In the genomic region with DNA sequence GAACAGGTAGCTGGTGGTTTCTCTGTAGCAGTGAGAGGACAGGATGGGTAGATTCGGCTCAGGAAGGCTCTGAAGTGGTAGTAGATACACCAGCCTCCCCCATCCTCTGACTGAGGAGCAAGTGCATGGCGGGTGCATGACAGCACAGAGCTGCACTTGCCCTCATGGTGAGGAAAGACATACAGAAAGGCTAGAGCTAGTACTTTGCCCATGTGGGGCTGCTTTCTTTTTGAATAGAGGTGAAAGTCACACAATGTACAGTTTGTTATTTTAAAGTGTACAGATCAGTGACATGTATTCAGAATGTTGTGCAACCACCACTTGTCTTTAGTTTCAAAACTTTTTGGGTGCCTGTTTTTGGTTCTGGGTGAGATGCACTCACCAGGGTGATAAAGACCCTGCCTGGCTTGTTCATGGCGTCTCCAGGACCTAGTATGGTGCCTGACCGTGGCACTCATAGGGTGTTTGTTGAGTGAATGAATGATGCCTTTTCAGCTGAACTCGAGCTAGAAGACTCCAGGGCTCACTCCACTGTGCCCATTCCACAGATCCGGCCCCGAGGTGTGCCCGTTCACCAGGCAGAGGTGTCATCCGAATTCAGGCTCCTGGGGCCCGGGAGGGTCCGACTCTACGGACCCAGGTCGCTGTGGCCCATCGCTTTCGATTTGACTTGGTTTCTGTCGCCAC, we compare ENCODE assay signal across 8 cellular contexts. TPM values are rescaled to one million over a fixed set of nuclear protein-coding genes. Genes with fewer than 3 reads are reported as not detected.
A peak's percentile ranks its signal among the peaks of the same experiment; 100 is the strongest.
DNase-seq lines count a peak whose midpoint lies in the region; ATAC-seq and TF ChIP-seq lines count a peak whose summit lies in the region.

No MANE protein-coding gene starts in this region.

- TF ChIP-seq POLR2A in vagina (IDR thresholded peaks at IDR 0.05) = no peak

- peaks cover 66% of the 10 kb centered on the region for H3K4me1 Mint-ChIP-seq in activated naive CD8-positive, alpha-beta T cell (ENCODE audit: low read depth)

- ATAC-seq in HG02678 (IDR thresholded peaks at IDR 0.05; ENCODE audit: unreplicated experiment) = peak; percentile 14
- ATAC-seq in lower lobe of right lung = peak in 1 of 2 donors; percentile 2
- ATAC-seq in HG03442 (IDR thresholded peaks at IDR 0.05; ENCODE audit: unreplicated experiment) = no peak

- H3K9me3 ChIP-seq in lower lobe of right lung (no peaks in the 10 kb centered on the region), vagina (no peaks in the 10 kb centered on the region)

- H3K36me3 ChIP-seq in lower lobe of right lung (peaks cover 24% of the 10 kb centered on the region), vagina (no peaks in the 10 kb centered on the region)

- H3K4me1 ChIP-seq in lower lobe of right lung = peaks cover 83% of the 10 kb centered on the region
- peaks cover 62% of the 10 kb centered on the region for H3K4me1 ChIP-seq in vagina

- no peaks in the 10 kb centered on the region for H3K9me3 Mint-ChIP-seq in activated naive CD8-positive, alpha-beta T cell (ENCODE audit: low read depth)

- H3K27me3 Mint-ChIP-seq in activated naive CD8-positive, alpha-beta T cell = no peaks in the 10 kb centered on the region

- peak overlapping the region; percentile 93 for H3K27ac Mint-ChIP-seq in activated naive CD8-positive, alpha-beta T cell

- H3K4me3 ChIP-seq in lower lobe of right lung (peak overlapping the region; percentile 77), vagina (peak overlapping the region; percentile 54 to 78)

- H3K27ac ChIP-seq in lower lobe of right lung = peak overlapping the region; percentile 95
- peak overlapping the region; percentile 95 for H3K27ac ChIP-seq in vagina

- DNase-seq in ELR (ENCODE audit: low read depth) (peak; percentile 20), lower lobe of right lung (no peak), vagina (ENCODE audit: extremely low spot score in 2 of 2) (no peak), kidney glomerular epithelial cell (lab: John Stamatoyannopoulos, UW) (no peak), NCI-H2029 (lab: John Stamatoyannopoulos, UW) (no peak)

- H3K27me3 ChIP-seq in lower lobe of right lung (ENCODE audit: low read depth) (no peaks in the 10 kb centered on the region), vagina (no peaks in the 10 kb centered on the region)

- no peak for TF ChIP-seq CTCF in lower lobe of right lung (IDR thresholded peaks at IDR 0.05)
- TF ChIP-seq CTCF in vagina (IDR thresholded peaks at IDR 0.05) = no peak

- peaks cover 7% of the 10 kb centered on the region for H3K36me3 Mint-ChIP-seq in activated naive CD8-positive, alpha-beta T cell

- peak overlapping the region; percentile 86 for H3K4me3 Mint-ChIP-seq in activated naive CD8-positive, alpha-beta T cell

- intact Hi-C loops in lower lobe of right lung (cut with DNase I) (no loop called here), vagina (cut with DNase I) (no loop called here)

RNA-seq across cellular contexts. Expression of gene VAMP5, which starts 0.4 kb away (rescaled TPM):
- total RNA-seq in lower lobe of right lung = 87.0 TPM
- 42.5 TPM for total RNA-seq in vagina

RNA-seq across cellular contexts. Expression of gene VAMP8, which starts 6.4 kb away (rescaled TPM):
- total RNA-seq in lower lobe of right lung (272 TPM), vagina (46.2 TPM)

RNA-seq across cellular contexts. Expression of gene RNF181, which starts 11.7 kb away (rescaled TPM):
- total RNA-seq in lower lobe of right lung (89.8 TPM), vagina (107 TPM)

RNA-seq across cellular contexts. Expression of gene TMEM150A, which starts 18.7 kb away (rescaled TPM):
- total RNA-seq in lower lobe of right lung (28.9 TPM), vagina (22.6 TPM)

RNA-seq across cellular contexts. Expression of gene GGCX, which starts 22.5 kb away (rescaled TPM):
- total RNA-seq in lower lobe of right lung (62.2 TPM), vagina (18.2 TPM)
